10 cellular contexts compared by ENCODE assay signal in the genomic region with DNA sequence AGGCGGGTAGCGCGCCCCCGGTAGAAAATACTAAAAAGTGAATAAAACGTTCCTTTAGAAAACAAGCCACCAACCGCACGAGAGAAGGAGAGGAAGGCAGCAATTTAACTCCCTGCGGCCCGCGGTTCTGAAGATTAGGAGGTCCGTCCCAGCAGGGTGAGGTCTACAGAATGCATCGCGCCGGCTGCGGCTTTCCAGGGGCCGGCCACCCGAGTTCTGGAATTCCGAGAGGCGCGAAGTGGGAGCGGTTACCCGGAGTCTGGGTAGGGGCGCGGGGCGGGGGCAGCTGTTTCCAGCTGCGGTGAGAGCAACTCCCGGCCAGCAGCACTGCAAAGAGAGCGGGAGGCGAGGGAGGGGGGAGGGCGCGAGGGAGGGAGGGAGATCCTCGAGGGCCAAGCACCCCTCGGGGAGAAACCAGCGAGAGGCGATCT.
DNase-seq lines count a peak whose midpoint lies in the region; FAIRE-seq and TF ChIP-seq lines count a peak whose summit lies in the region.
"Had no signal": no experiment of that assay in that cellular context is flagged by ENCODE, and none has a peak within 500 bp of the region (broad histone marks: within the 10 kb centered on the region; RNA-seq: fewer than 3 reads in every experiment).

No MANE protein-coding gene starts in this region.

- H3K4me1 Mint-ChIP-seq in HFFc6 (ENCODE audit: low read depth) (no peaks in the 10 kb centered on the region), astrocyte (ENCODE audit: low read depth, unreplicated experiment) (no peaks in the 10 kb centered on the region)
- peaks cover 3 to 7% (median 4%) of the 10 kb centered on the region in 3 donors for H3K4me1 Mint-ChIP-seq in CD8-positive, alpha-beta memory T cell

- H3K27ac ChIP-seq in astrocyte (ENCODE audit: low read depth, low read length): no peak overlapping the region
- H3K27ac ChIP-seq in CD8-positive, alpha-beta memory T cell (ENCODE audit: low read depth, low read length): no peak overlapping the region

- H3K4me2 ChIP-seq in astrocyte (ENCODE audit: low read length): peak overlapping the region; percentile 87

- H3K36me3 Mint-ChIP-seq in HFFc6 (ENCODE audit: low read depth) (peaks cover 7% of the 10 kb centered on the region; the same call in 1 of the 2 replicates), astrocyte (ENCODE audit: low read depth, unreplicated experiment) (no peaks in the 10 kb centered on the region)
- H3K36me3 Mint-ChIP-seq in CD8-positive, alpha-beta memory T cell: peaks cover 0 to 6% (median 0%) of the 10 kb centered on the region in 3 donors

- H3K9ac ChIP-seq in astrocyte (ENCODE audit: low read length): peak overlapping the region; percentile 63

- TF ChIP-seq CTCF in HFFc6 (IDR thresholded peaks at IDR 0.05): no peak
- no peak for TF ChIP-seq CTCF in astrocyte (IDR thresholded peaks at IDR 0.05; ENCODE audit: insufficient read depth, low read depth, low read length)

- no peak for FAIRE-seq in astrocyte (lab: Jason Lieb, UNC)
- FAIRE-seq: RCC 7860 had no signal

- peak overlapping the region; percentile 90 for H2AFZ ChIP-seq in astrocyte (ENCODE audit: low read depth, low read length)

- H3K36me3 ChIP-seq in astrocyte (ENCODE audit: insufficient read depth, low read length): no peaks in the 10 kb centered on the region
- no peaks in the 10 kb centered on the region for H3K36me3 ChIP-seq in CD8-positive, alpha-beta memory T cell (ENCODE audit: insufficient read depth, low read length)

- H3K9me3 Mint-ChIP-seq in HFFc6 (peaks cover 14% of the 10 kb centered on the region; the same call in 1 of the 2 replicates), astrocyte (ENCODE audit: unreplicated experiment) (no peaks in the 10 kb centered on the region)
- peaks cover 0 to 9% (median 3%) of the 10 kb centered on the region in 5 donors for H3K9me3 Mint-ChIP-seq in CD8-positive, alpha-beta memory T cell

- peaks cover 10% of the 10 kb centered on the region for H3K27me3 ChIP-seq in astrocyte (ENCODE audit: insufficient read depth, low read length)
- H3K27me3 ChIP-seq in CD8-positive, alpha-beta memory T cell (ENCODE audit: insufficient read depth, low read length, poor library complexity, severe bottlenecking): no peaks in the 10 kb centered on the region

- H3K4me1 ChIP-seq in astrocyte (ENCODE audit: insufficient read depth, low read length): peaks cover 9% of the 10 kb centered on the region
- no peaks in the 10 kb centered on the region for H3K4me1 ChIP-seq in CD8-positive, alpha-beta memory T cell (ENCODE audit: insufficient read depth, low read length)

- H3K27me3 Mint-ChIP-seq in HFFc6 (ENCODE audit: insufficient read depth) (peaks cover 11% of the 10 kb centered on the region; the same call in 1 of the 2 replicates), astrocyte (ENCODE audit: low read depth, unreplicated experiment) (peaks cover 34% of the 10 kb centered on the region)
- peaks cover 30 to 34% of the 10 kb centered on the region in 2 donors for H3K27me3 Mint-ChIP-seq in CD8-positive, alpha-beta memory T cell

- no peaks in the 10 kb centered on the region for H3K79me2 ChIP-seq in astrocyte (ENCODE audit: insufficient read depth, low read length)

- CTCF ChIA-PET in CD8-positive, alpha-beta memory T cell (lab: Charles Lee): no interaction called here

- POLR2A ChIA-PET in CD8-positive, alpha-beta memory T cell (lab: Charles Lee): no interaction called here

- no peaks in the 10 kb centered on the region for H3K9me3 ChIP-seq in astrocyte (ENCODE audit: insufficient read depth, low read depth, low read length)
- no peaks in the 10 kb centered on the region for H3K9me3 ChIP-seq in CD8-positive, alpha-beta memory T cell (ENCODE audit: low read length)

- DNase-seq in HFFc6: no peak
- DNase-seq in astrocyte (ENCODE audit: low read depth): no peak
- DNase-seq in skeletal muscle cell (ENCODE audit: low read depth): no peak
- no peak for DNase-seq in NCI-H510A treated with DMSO at 0.1 percent for 48 hours (lab: John Stamatoyannopoulos, UW)
- no peak for DNase-seq in A172 (ENCODE audit: low spot score)
- no peak for DNase-seq in CD8-positive, alpha-beta memory T cell
- DNase-seq in stimulated activated CD4-positive, alpha-beta T cell treated with anti-CD3 and anti-CD28 coated beads, Interleukin-12 subunit alpha, Interleukin-12 subunit beta, amount 100 ng/mL, for 4 hours: no peak
- DNase-seq: activated gamma-delta T cell treated with Interleukin-2 at 50 U/mL for 16 hours had no signal

- no peaks in the 10 kb centered on the region for H4K20me1 ChIP-seq in astrocyte (ENCODE audit: insufficient read depth, low read length)

- H3K4me3 ChIP-seq in astrocyte (ENCODE audit: insufficient read depth, low read depth, low read length) (peak overlapping the region; percentile 60), iPS-11a (ENCODE audit: low read depth, low read length) (peak overlapping the region; percentile 66), skeletal muscle cell (ENCODE audit: low read depth, low read length) (peak overlapping the region; percentile 47)
- no peak overlapping the region for H3K4me3 ChIP-seq in CD8-positive, alpha-beta memory T cell (ENCODE audit: low read length)

- H3K4me3 Mint-ChIP-seq in HFFc6: peak overlapping the region; percentile 30; the same call in 1 of the 2 replicates
- H3K4me3 Mint-ChIP-seq in astrocyte (ENCODE audit: unreplicated experiment): peak overlapping the region; percentile 89
- no peak overlapping the region for H3K4me3 Mint-ChIP-seq in CD8-positive, alpha-beta memory T cell

- H3K27ac Mint-ChIP-seq in HFFc6: no peak overlapping the region
- H3K27ac Mint-ChIP-seq in astrocyte (ENCODE audit: unreplicated experiment): peak overlapping the region; percentile 70
- H3K27ac Mint-ChIP-seq in CD8-positive, alpha-beta memory T cell: no peak overlapping the region

Comparison
In these comparisons a context has a peak if more than half of its experiments do, and no peak if none do; other contexts are left out.
1. H3K4me3 Mint-ChIP-seq: peak in HFFc6 (single experiment) and astrocyte (single experiment); none in CD8-positive, alpha-beta memory T cell (0 of 7).